1 cellular context compared by ENCODE assay signal in the genomic region with DNA sequence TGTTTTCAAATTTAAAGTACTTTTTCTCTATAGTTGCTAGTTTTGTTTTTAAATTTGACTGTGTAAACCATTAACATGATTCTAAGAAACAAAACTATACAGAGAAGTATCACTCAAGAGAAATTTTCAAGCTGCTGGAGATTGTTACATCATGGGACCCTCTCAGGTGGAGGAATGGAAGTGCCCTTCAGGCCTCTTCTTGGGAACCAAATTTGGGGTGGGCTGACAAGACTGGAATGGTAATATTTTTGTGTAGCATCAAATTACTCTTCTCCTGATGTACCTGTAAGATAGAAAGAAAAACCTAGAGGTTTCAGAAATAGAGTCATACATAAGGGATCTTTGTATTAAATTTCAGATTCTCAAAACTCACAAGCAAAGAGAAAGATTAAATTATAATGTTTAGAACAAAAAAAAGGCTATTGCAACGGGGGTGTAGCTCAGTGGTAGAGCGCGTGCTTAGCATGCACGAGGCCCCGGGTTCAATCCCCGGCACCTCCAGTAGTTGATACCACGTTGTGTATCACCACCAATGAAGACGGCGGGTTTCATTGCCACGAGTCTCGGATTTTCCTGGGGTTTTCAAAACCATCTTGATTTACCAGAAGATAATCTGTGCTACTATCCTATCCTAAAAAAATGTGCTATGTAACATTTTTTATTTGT.
TF ChIP-seq lines count a peak whose summit lies in the region.

No MANE protein-coding gene starts in this region.

TF ChIP-seq in HEK293, 187 proteins besides CTCF, POLR2A, EP300 and RAD21:
- TF ChIP-seq ZBTB49 (tag by site-specific recombination; IDR thresholded peaks at IDR 0.05; ENCODE audit: low read depth) (no peak), KLF16 (tag by site-specific recombination; IDR thresholded peaks at IDR 0.05) (no peak), ZNF629 (tag by site-specific recombination; IDR thresholded peaks at IDR 0.05) (peak; percentile 31; the same call in 1 of the 2 replicates), TCF7L2 (IDR thresholded peaks at IDR 0.05; ENCODE audit: borderline replicate concordance, low read depth, low read length) (no peak), ZNF843 (tag by site-specific recombination; IDR thresholded peaks at IDR 0.05) (no peak), ZNF660 (tag by site-specific recombination; IDR thresholded peaks at IDR 0.05) (peak; percentile 94), ZNF580 (tag by site-specific recombination; IDR thresholded peaks at IDR 0.05) (peak; percentile 86; the same call in 1 of the 2 replicates), ZNF24 (tag by site-specific recombination; IDR thresholded peaks at IDR 0.05) (0 out of 2 replicates have a peak, but pooled peaks have one; percentile 24), ZBTB17 (tag by site-specific recombination; IDR thresholded peaks at IDR 0.05) (peak; percentile 16; the same call in 1 of the 2 replicates), SP7 (tag by site-specific recombination; IDR thresholded peaks at IDR 0.05) (peak; percentile 64), ZNF549 (tag by site-specific recombination; IDR thresholded peaks at IDR 0.05) (peak; percentile 53; the same call in 1 of the 2 replicates), ZNF596 (tag by site-specific recombination; IDR thresholded peaks at IDR 0.05) (no peak), ZNF624 (tag by site-specific recombination; IDR thresholded peaks at IDR 0.05) (peak; percentile 78; the same call in 1 of the 2 replicates), ZNF610 (tag by site-specific recombination; IDR thresholded peaks at IDR 0.05; ENCODE audit: borderline replicate concordance) (0 out of 2 replicates have a peak, but pooled peaks have one; percentile 23), ZNF350 (tag by site-specific recombination; IDR thresholded peaks at IDR 0.05) (no peak), GLI2 (tag by site-specific recombination; IDR thresholded peaks at IDR 0.05; ENCODE audit: borderline replicate concordance, low read depth) (no peak), YY2 (tag by site-specific recombination; IDR thresholded peaks at IDR 0.05) (no peak), ZNF362 (tag by site-specific recombination; IDR thresholded peaks at IDR 0.05) (peak; percentile 98), ZNF2 (tag by site-specific recombination; IDR thresholded peaks at IDR 0.05) (0 out of 2 replicates have a peak, but pooled peaks have one; percentile 64), BCL11A (tag by site-specific recombination; IDR thresholded peaks at IDR 0.05; ENCODE audit: low read depth) (no peak), ZNF776 (tag by site-specific recombination; IDR thresholded peaks at IDR 0.05; ENCODE audit: borderline replicate concordance) (no peak), ZNF433 (tag by site-specific recombination; IDR thresholded peaks at IDR 0.05; ENCODE audit: low read depth) (no peak), ZNF664 (tag by site-specific recombination; IDR thresholded peaks at IDR 0.05) (peak; percentile 10; the same call in 1 of the 2 replicates), PRDM10 (tag by site-specific recombination; IDR thresholded peaks at IDR 0.05) (peak; percentile 65), ZNF324 (tag by site-specific recombination; IDR thresholded peaks at IDR 0.05) (no peak), ZNF561 (tag by site-specific recombination; IDR thresholded peaks at IDR 0.05; ENCODE audit: borderline replicate concordance) (peak; percentile 74), ZNF501 (tag by site-specific recombination; IDR thresholded peaks at IDR 0.05) (0 out of 2 replicates have a peak, but pooled peaks have one; percentile 26), ZNF341 (tag by site-specific recombination; IDR thresholded peaks at IDR 0.05; ENCODE audit: low read depth) (peak; percentile 30; the same call in 1 of the 2 replicates)
- TF ChIP-seq, protein P1, sequence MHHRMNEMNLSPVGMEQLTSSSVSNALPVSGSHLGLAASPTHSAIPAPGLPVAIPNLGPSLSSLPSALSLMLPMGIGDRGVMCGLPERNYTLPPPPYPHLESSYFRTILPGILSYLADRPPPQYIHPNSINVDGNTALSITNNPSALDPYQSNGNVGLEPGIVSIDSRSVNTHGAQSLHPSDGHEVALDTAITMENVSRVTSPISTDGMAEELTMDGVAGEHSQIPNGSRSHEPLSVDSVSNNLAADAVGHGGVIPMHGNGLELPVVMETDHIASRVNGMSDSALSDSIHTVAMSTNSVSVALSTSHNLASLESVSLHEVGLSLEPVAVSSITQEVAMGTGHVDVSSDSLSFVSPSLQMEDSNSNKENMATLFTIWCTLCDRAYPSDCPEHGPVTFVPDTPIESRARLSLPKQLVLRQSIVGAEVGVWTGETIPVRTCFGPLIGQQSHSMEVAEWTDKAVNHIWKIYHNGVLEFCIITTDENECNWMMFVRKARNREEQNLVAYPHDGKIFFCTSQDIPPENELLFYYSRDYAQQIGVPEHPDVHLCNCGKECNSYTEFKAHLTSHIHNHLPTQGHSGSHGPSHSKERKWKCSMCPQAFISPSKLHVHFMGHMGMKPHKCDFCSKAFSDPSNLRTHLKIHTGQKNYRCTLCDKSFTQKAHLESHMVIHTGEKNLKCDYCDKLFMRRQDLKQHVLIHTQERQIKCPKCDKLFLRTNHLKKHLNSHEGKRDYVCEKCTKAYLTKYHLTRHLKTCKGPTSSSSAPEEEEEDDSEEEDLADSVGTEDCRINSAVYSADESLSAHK (tag by site-specific recombination; IDR thresholded peaks at IDR 0.05): no peak
- TF ChIP-seq, protein P2, sequence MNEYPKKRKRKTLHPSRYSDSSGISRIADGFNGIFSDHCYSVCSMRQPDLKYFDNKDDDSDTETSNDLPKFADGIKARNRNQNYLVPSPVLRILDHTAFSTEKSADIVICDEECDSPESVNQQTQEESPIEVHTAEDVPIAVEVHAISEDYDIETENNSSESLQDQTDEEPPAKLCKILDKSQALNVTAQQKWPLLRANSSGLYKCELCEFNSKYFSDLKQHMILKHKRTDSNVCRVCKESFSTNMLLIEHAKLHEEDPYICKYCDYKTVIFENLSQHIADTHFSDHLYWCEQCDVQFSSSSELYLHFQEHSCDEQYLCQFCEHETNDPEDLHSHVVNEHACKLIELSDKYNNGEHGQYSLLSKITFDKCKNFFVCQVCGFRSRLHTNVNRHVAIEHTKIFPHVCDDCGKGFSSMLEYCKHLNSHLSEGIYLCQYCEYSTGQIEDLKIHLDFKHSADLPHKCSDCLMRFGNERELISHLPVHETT (tag by site-specific recombination; IDR thresholded peaks at IDR 0.05): 0 out of 2 replicates have a peak, but pooled peaks have one; percentile 37
- TF ChIP-seq, protein P3, sequence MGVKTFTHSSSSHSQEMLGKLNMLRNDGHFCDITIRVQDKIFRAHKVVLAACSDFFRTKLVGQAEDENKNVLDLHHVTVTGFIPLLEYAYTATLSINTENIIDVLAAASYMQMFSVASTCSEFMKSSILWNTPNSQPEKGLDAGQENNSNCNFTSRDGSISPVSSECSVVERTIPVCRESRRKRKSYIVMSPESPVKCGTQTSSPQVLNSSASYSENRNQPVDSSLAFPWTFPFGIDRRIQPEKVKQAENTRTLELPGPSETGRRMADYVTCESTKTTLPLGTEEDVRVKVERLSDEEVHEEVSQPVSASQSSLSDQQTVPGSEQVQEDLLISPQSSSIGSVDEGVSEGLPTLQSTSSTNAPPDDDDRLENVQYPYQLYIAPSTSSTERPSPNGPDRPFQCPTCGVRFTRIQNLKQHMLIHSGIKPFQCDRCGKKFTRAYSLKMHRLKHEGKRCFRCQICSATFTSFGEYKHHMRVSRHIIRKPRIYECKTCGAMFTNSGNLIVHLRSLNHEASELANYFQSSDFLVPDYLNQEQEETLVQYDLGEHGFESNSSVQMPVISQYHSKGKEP (tag by site-specific recombination; IDR thresholded peaks at IDR 0.05): peak; percentile 78
